11 cellular contexts compared by ENCODE assay signal in the genomic region with DNA sequence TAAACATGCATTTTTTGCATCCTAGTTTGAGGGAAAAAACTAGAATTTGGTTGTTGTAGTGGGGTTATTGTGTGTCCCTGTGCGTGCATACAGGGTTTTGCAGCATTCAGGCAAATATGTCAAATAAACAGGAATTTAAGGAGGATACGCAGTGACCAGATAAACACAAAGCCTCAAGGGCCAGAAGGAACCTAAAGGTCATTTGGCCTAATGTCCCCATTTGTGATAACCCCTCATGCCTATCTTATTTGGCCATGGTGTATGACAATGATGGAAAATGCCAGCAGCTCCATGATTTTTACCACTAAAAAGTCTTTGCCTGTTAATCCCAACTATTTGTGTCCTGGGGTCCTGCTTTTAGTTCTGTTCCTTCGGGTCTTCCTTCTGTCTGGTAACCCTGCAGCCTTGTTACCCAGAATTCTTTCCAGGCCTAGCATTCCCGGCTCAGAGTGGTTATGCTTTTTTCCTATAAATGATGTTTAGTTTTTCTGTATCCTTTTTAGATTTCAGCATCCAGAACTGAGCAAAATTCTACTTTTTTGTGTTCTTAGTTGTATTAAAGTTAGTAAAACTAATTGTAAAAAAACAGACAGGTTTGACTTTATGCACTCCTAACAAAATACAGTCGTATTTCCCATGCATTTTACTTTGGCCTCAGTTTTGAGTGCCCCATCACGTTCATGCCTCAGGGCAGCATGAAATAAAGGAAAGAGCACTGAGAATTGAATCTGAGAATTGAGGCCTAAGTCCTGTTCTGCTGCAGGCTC. TPM values are rescaled to one million over a fixed set of nuclear protein-coding genes. Genes with fewer than 3 reads are reported as not detected.
DNase-seq lines count a peak whose midpoint lies in the region; ATAC-seq and TF ChIP-seq lines count a peak whose summit lies in the region.
"Had no signal": no experiment of that assay in that cellular context is flagged by ENCODE, and none has a peak within 500 bp of the region (broad histone marks: within the 10 kb centered on the region; RNA-seq: fewer than 3 reads in every experiment).

No MANE protein-coding gene starts in this region.

- H2BK20ac ChIP-seq in H9 (ENCODE audit: low read depth, low read length, poor library complexity, severe bottlenecking), result no peak overlapping the region

- H3K4ac ChIP-seq in H9 (ENCODE audit: low read depth, low read length), result no peak overlapping the region

- H3K27me3 Mint-ChIP-seq in H9 (ENCODE audit: low read depth) (no peaks in the 10 kb centered on the region), immature natural killer cell (ENCODE audit: low read depth in 3 of 3) (peaks cover 7 to 20% (median 16%) of the 10 kb centered on the region in 3 donors)
- no peaks in the 10 kb centered on the region for H3K27me3 Mint-ChIP-seq in activated CD8-positive, alpha-beta T cell treated with anti-CD3 and anti-CD28 coated beads, Interleukin-2, amount 10 ng/mL, durations not matched to agents 7 days and 5 days (ENCODE audit: low read depth)

- H3K4me3 ChIP-seq in BLaER1 treated with 17β-estradiol and CSF1 and Interleukin-3, amounts not matched to agents 10 nM and 100 nM, result no peak overlapping the region
- H3K4me3 ChIP-seq: sigmoid colon had no signal

- peaks cover 31 to 73% (median 44%) of the 10 kb centered on the region in 10 experiments for H3K4me1 ChIP-seq in BLaER1 treated with 17β-estradiol and CSF1 and Interleukin-3, amounts not matched to agents 10 nM and 100 nM
- peaks cover 5% of the 10 kb centered on the region; the same call in 1 of the 2 replicates for H3K4me1 ChIP-seq in H9 (ENCODE audit: insufficient read depth, low read length)

- H3K9ac ChIP-seq in BLaER1 treated with 17β-estradiol and CSF1 and Interleukin-3, amounts not matched to agents 10 nM and 100 nM, result peak overlapping the region in 5 of 11 experiments; percentile 11 to 56 (median 22); a peak in 3 of 22 replicates
- no peak overlapping the region for H3K9ac ChIP-seq in H9 (ENCODE audit: extremely low read depth, insufficient read length, low read length)

- no peak for ATAC-seq in activated CD8-positive, alpha-beta T cell treated with anti-CD3 and anti-CD28 coated beads, Interleukin-2, amount 10 ng/mL, durations not matched to agents 7 days and 5 days
- ATAC-seq in GM18502 (IDR thresholded peaks at IDR 0.05; ENCODE audit: poor library complexity, unreplicated experiment) (no peak), HG03097 (IDR thresholded peaks at IDR 0.05; ENCODE audit: low FRiP score, unreplicated experiment) (no peak), GM18873 (IDR thresholded peaks at IDR 0.05; ENCODE audit: low FRiP score, unreplicated experiment) (no peak)

- H3K27ac Mint-ChIP-seq in H9 (peak overlapping the region; percentile 60 to 96 (median 80); a peak in 5 of 7 replicates), immature natural killer cell (peak overlapping the region in 4 of 6 donors; percentile 7 to 73 (median 43))
- peak overlapping the region; percentile 74 for H3K27ac Mint-ChIP-seq in activated CD8-positive, alpha-beta T cell treated with anti-CD3 and anti-CD28 coated beads, Interleukin-2, amount 10 ng/mL, durations not matched to agents 7 days and 5 days

- peaks cover 13 to 41% (median 29%) of the 10 kb centered on the region in 11 experiments; a peak in 21 of 22 replicates for H3K36me3 ChIP-seq in BLaER1 treated with 17β-estradiol and CSF1 and Interleukin-3, amounts not matched to agents 10 nM and 100 nM
- H3K36me3 ChIP-seq: sigmoid colon had no signal

- H3K14ac ChIP-seq in H9 (ENCODE audit: insufficient read depth, low read length), result no peak overlapping the region

- H3K79me1 ChIP-seq in H9 (ENCODE audit: insufficient read depth, low read depth, low read length, poor library complexity, severe bottlenecking), result no peaks in the 10 kb centered on the region

- H4K20me1 ChIP-seq in BLaER1 treated with 17β-estradiol and CSF1 and Interleukin-3, amounts not matched to agents 10 nM and 100 nM, result peaks cover 54 to 80% (median 69%) of the 10 kb centered on the region in 11 experiments
- H4K20me1 ChIP-seq in H9 (ENCODE audit: control insufficient read depth, insufficient read depth, insufficient read length), result no peaks in the 10 kb centered on the region

- H2BK12ac ChIP-seq in H9 (ENCODE audit: insufficient read length, low read depth, low read length), result no peak overlapping the region

- H3K4me1 Mint-ChIP-seq in H9, result peaks cover 61 to 68% of the 10 kb centered on the region in 2 experiments
- peaks cover 55% of the 10 kb centered on the region for H3K4me1 Mint-ChIP-seq in activated CD8-positive, alpha-beta T cell treated with anti-CD3 and anti-CD28 coated beads, Interleukin-2, amount 10 ng/mL, durations not matched to agents 7 days and 5 days (ENCODE audit: low read depth)
- peaks cover 64 to 86% of the 10 kb centered on the region in 2 donors for H3K4me1 Mint-ChIP-seq in immature natural killer cell

- DNase-seq in H9 (no peak), immature natural killer cell (no peak), Kasumi-1 (lab: John Stamatoyannopoulos, UW) (no peak)
- peak; percentile 13 for DNase-seq in activated CD8-positive, alpha-beta T cell treated with anti-CD3 and anti-CD28 coated beads, Interleukin-2, amount 10 ng/mL, durations not matched to agents 7 days and 5 days
- DNase-seq: anterior cingulate cortex, hypothalamus, sigmoid colon had no signal

- H3K4me3 Mint-ChIP-seq in H9 (peak overlapping the region; percentile 34 to 56; a peak in 3 of 5 replicates), immature natural killer cell (no peak overlapping the region)
- peak overlapping the region; percentile 65 for H3K4me3 Mint-ChIP-seq in activated CD8-positive, alpha-beta T cell treated with anti-CD3 and anti-CD28 coated beads, Interleukin-2, amount 10 ng/mL, durations not matched to agents 7 days and 5 days

- no peak overlapping the region for H3K56ac ChIP-seq in H9 (ENCODE audit: insufficient read length, low read depth, low read length)

- no peak overlapping the region for H3K18ac ChIP-seq in H9 (ENCODE audit: insufficient read length, low read depth, low read length)

- H2BK15ac ChIP-seq in H9 (ENCODE audit: low read depth, low read length), result no peak overlapping the region

- no peak overlapping the region for H2AK5ac ChIP-seq in H9 (ENCODE audit: insufficient read length, low read length)

- no peak overlapping the region for H3K27ac ChIP-seq in BLaER1 treated with 17β-estradiol and CSF1 and Interleukin-3, amounts not matched to agents 10 nM and 100 nM
- no peak overlapping the region for H3K27ac ChIP-seq in H9 (ENCODE audit: insufficient read length, low read depth, low read length)

- H3K79me2 ChIP-seq in H9 (ENCODE audit: insufficient read depth, low read length), result peaks cover 36% of the 10 kb centered on the region

- H3K4me2 ChIP-seq in BLaER1 treated with 17β-estradiol and CSF1 and Interleukin-3, amounts not matched to agents 10 nM and 100 nM, result peak overlapping the region in 9 of 11 experiments; percentile 7 to 54 (median 14); a peak in 11 of 22 replicates
- no peak overlapping the region for H3K4me2 ChIP-seq in H9 (ENCODE audit: insufficient read depth, insufficient read length, low read length)

- CTCF ChIA-PET in activated CD8-positive, alpha-beta T cell treated with anti-CD3 and anti-CD28 coated beads, Interleukin-2, amount 10 ng/mL, durations not matched to agents 7 days and 5 days (lab: Charles Lee), result interaction anchor here (1.1 kb wide), 1 partner anchor 12 kb away, joined by 4 read pairs; no protein-coding TSS in a partner anchor

- no peak for TF ChIP-seq CTCF in H9 (conservative IDR thresholded peaks at IDR 0.05)

- POLR2A ChIA-PET in activated CD8-positive, alpha-beta T cell treated with anti-CD3 and anti-CD28 coated beads, Interleukin-2, amount 10 ng/mL, durations not matched to agents 7 days and 5 days (lab: Charles Lee), result no interaction called here

- H3K9me3 Mint-ChIP-seq in H9 (no peaks in the 10 kb centered on the region; a peak in 1 of 5 replicates), immature natural killer cell (no peaks in the 10 kb centered on the region)
- no peaks in the 10 kb centered on the region for H3K9me3 Mint-ChIP-seq in activated CD8-positive, alpha-beta T cell treated with anti-CD3 and anti-CD28 coated beads, Interleukin-2, amount 10 ng/mL, durations not matched to agents 7 days and 5 days (ENCODE audit: insufficient read depth)

- H3K36me3 Mint-ChIP-seq in H9 (ENCODE audit: insufficient read depth in 1 of 3, low read depth in 3 of 3) (peaks cover 0 to 12% (median 2%) of the 10 kb centered on the region in 3 experiments; a peak in 4 of 7 replicates), immature natural killer cell (no peaks in the 10 kb centered on the region)
- H3K36me3 Mint-ChIP-seq in activated CD8-positive, alpha-beta T cell treated with anti-CD3 and anti-CD28 coated beads, Interleukin-2, amount 10 ng/mL, durations not matched to agents 7 days and 5 days (ENCODE audit: low read depth), result peaks cover 66% of the 10 kb centered on the region

- H3K23me2 ChIP-seq in H9 (ENCODE audit: insufficient read length, low read depth, low read length, poor library complexity, severe bottlenecking), result peaks cover 13% of the 10 kb centered on the region

- H4K5ac ChIP-seq in H9 (ENCODE audit: insufficient read length, low read depth, low read length), result no peak overlapping the region

- no peak overlapping the region for H4K91ac ChIP-seq in H9 (ENCODE audit: insufficient read length, low read depth, low read length)

- H2BK120ac ChIP-seq in H9 (ENCODE audit: low read depth, low read length, poor library complexity, severe bottlenecking), result no peak overlapping the region

- H3K27me3 ChIP-seq in BLaER1 treated with 17β-estradiol and CSF1 and Interleukin-3, amounts not matched to agents 10 nM and 100 nM, result no peaks in the 10 kb centered on the region
- H3K27me3 ChIP-seq in H9 (ENCODE audit: insufficient read depth, low read length), result no peaks in the 10 kb centered on the region
- H3K27me3 ChIP-seq: sigmoid colon had no signal

- no peaks in the 10 kb centered on the region for H3K9me3 ChIP-seq in BLaER1 treated with 17β-estradiol and CSF1 and Interleukin-3, amounts not matched to agents 10 nM and 100 nM (replicated peaks in 1 of 11)
- H3K9me3 ChIP-seq in H9 (ENCODE audit: control insufficient read depth, low read depth, low read length), result no peaks in the 10 kb centered on the region
- H3K9me3 ChIP-seq: sigmoid colon had no signal

- no peak overlapping the region for H3K23ac ChIP-seq in H9 (ENCODE audit: insufficient read length, low read depth, low read length)

- H3T11ph ChIP-seq in H9 (ENCODE audit: low read length), result no peak overlapping the region

- no peak overlapping the region for H2BK5ac ChIP-seq in H9 (ENCODE audit: insufficient read length, low read length)

- WGBS in H9 (ENCODE audit: extremely low coverage, insufficient read length, low lambda C conversion rate), result no CpG with 5 or more reads among the region's 6 CpGs

- H2AFZ ChIP-seq in H9 (ENCODE audit: low read length), result no peak overlapping the region

- H4K8ac ChIP-seq in H9 (replicated peaks; ENCODE audit: insufficient read length, low read depth, low read length), result no peak overlapping the region

RNA-seq across cellular contexts. Expression of a gene that starts 4.4 kb away (rescaled TPM):
- 81.4 and 87.8 TPM in 2 replicates for total RNA-seq in H9 (2021)
- total RNA-seq in activated CD8-positive, alpha-beta T cell treated with anti-CD3 and anti-CD28 coated beads, Interleukin-2, amount 10 ng/mL, durations not matched to agents 7 days and 5 days, result 100 to 1,000 TPM; 128 to 136 TPM
- polyA plus RNA-seq in immature natural killer cell, result 10 to 100 TPM; 17.2 to 24.9 (median 21.1) TPM

RNA-seq across cellular contexts. Expression of a gene that starts 37.1 kb away (rescaled TPM):
- 31.1 TPM in 2 replicates for total RNA-seq in H9 (2021)
- 10 to 100 TPM; 22.9 to 26.8 TPM for total RNA-seq in activated CD8-positive, alpha-beta T cell treated with anti-CD3 and anti-CD28 coated beads, Interleukin-2, amount 10 ng/mL, durations not matched to agents 7 days and 5 days
- polyA plus RNA-seq in immature natural killer cell, result 10 to 100 TPM; 10.1 to 20.1 (median 11.6) TPM

Comparison
In these comparisons a context has a peak if more than half of its experiments do, and no peak if none do; other contexts are left out.
1. H3K4me3 Mint-ChIP-seq: peak in H9 (2 of 2) and activated CD8-positive, alpha-beta T cell treated with anti-CD3 and anti-CD28 coated beads, Interleukin-2, amount 10 ng/mL, durations not matched to agents 7 days and 5 days (single experiment); none in immature natural killer cell (0 of 5).
2. Peak in every context shown above with its lines, with median percentiles within 50 percentile points of each other: H3K27ac Mint-ChIP-seq.